In the genomic region with DNA sequence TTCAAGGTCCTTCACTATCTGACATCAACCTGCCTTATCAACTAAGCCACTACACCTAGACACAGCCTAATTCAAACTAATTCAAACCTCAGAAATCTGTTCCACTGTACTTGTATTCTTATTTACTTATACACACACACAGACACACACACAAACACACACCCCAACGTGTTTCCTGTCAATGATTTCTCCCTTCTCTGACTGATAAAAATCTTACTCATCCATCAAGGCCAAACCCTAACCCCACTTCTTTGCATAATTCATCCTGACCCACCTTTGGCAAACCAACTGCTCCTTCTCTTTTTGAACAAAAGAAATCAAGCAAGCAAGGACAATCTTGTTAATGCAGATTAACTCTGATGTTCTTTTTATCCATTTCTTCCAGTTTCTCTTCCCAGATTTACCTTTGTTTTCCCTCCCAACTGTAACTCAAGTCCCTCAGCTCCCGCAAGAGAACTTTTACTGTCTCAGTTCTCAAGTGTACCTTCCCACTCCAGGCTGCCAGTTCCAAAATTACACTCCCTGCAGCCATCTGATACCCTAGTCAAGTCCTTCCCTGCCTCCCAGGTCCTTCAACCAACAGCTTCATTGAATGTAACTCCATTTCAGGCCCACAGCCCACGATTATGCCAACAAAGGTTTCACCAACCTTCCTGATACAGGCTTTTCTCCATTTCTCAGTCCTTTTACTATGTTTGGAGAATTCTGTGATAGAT, we compare ENCODE assay signal across 1 cellular context.
TF ChIP-seq lines count a peak whose summit lies in the region.

No MANE protein-coding gene starts in this region.

TF ChIP-seq in IMR-90, 13 proteins besides CTCF, POLR2A, EP300 and RAD21:
- TF ChIP-seq CEBPB (IDR thresholded peaks at IDR 0.05; ENCODE audit: low read depth, low read length) (no peak), RFX5 (IDR thresholded peaks at IDR 0.05; ENCODE audit: low read depth, low read length) (no peak), BHLHE40 (IDR thresholded peaks at IDR 0.05; ENCODE audit: low read depth, low read length) (no peak), CHD1 (IDR thresholded peaks at IDR 0.05; ENCODE audit: low read depth, low read length) (no peak), NFE2L2 (IDR thresholded peaks at IDR 0.05; ENCODE audit: low read depth, low read length) (no peak), MXI1 (IDR thresholded peaks at IDR 0.05; ENCODE audit: borderline replicate concordance, low read depth, low read length) (no peak), FOS (IDR thresholded peaks at IDR 0.05; ENCODE audit: low read depth, low read length) (no peak)
- TF ChIP-seq, protein P1, sequence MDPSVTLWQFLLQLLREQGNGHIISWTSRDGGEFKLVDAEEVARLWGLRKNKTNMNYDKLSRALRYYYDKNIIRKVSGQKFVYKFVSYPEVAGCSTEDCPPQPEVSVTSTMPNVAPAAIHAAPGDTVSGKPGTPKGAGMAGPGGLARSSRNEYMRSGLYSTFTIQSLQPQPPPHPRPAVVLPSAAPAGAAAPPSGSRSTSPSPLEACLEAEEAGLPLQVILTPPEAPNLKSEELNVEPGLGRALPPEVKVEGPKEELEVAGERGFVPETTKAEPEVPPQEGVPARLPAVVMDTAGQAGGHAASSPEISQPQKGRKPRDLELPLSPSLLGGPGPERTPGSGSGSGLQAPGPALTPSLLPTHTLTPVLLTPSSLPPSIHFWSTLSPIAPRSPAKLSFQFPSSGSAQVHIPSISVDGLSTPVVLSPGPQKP (IDR thresholded peaks at IDR 0.05; ENCODE audit: borderline replicate concordance, low read depth, low read length), result no peak
